Comparison of ENCODE assay signal across 21 cellular contexts in genomic region chr22:17792289-17792688, GRCh38. TPM values are rescaled to one million over a fixed set of nuclear protein-coding genes. Genes with fewer than 3 reads are reported as not detected.
A peak's percentile ranks its signal among the peaks of the same experiment; 100 is the strongest.
DNase-seq lines count a peak whose midpoint lies in the region; ATAC-seq and TF ChIP-seq lines count a peak whose summit lies in the region.
"Had no signal": no experiment of that assay in that cellular context is flagged by ENCODE, and none has a peak within 500 bp of the region (broad histone marks: within the 10 kb centered on the region; RNA-seq: fewer than 3 reads in every experiment).

No MANE protein-coding gene starts in this region.

- no peak for TF ChIP-seq POLR2A in Peyer's patch (IDR thresholded peaks at IDR 0.05)

- no peaks in the 10 kb centered on the region for H3K27me3 ChIP-seq in DND-41 (ENCODE audit: insufficient read depth, low read length, poor library complexity)
- H3K27me3 ChIP-seq in OCI-LY3 (ENCODE audit: low read depth, low read length) = no peaks in the 10 kb centered on the region
- no peaks in the 10 kb centered on the region for H3K27me3 ChIP-seq in kidney epithelial cell (ENCODE audit: control insufficient read depth, insufficient read depth, low read length)
- H3K27me3 ChIP-seq in Peyer's patch = no peaks in the 10 kb centered on the region
- H3K27me3 ChIP-seq: breast epithelium, heart left ventricle, MG63, thyroid gland had no signal

- H3K9ac ChIP-seq in DND-41 (ENCODE audit: low read depth, low read length) = no peak overlapping the region
- peak overlapping the region; percentile 30; the same call in 1 of the 2 replicates for H3K9ac ChIP-seq in OCI-LY3 (ENCODE audit: low read length)

- H2AFZ ChIP-seq in DND-41 (ENCODE audit: low read depth, low read length) = no peak overlapping the region
- no peak overlapping the region for H2AFZ ChIP-seq in OCI-LY3 (ENCODE audit: low read depth, low read length)

- H4K20me1 ChIP-seq in DND-41 (ENCODE audit: insufficient read depth, low read length) (0 out of 2 replicates have a peak, but pooled peaks cover 7% of the 10 kb centered on the region), OCI-LY3 (ENCODE audit: insufficient read depth, low read length) (no peaks in the 10 kb centered on the region)

- H3K27ac ChIP-seq in DND-41 (ENCODE audit: low read length) = peak overlapping the region; percentile 26
- peak overlapping the region; percentile 33 for H3K27ac ChIP-seq in OCI-LY3 (ENCODE audit: low read length)
- no peak overlapping the region for H3K27ac ChIP-seq in Peyer's patch
- H3K27ac ChIP-seq: breast epithelium, heart left ventricle, thyroid gland had no signal

- H3K4me2 ChIP-seq in DND-41 (ENCODE audit: insufficient read depth, low read length) (no peak overlapping the region), OCI-LY3 (ENCODE audit: low read length) (no peak overlapping the region)

- no peaks in the 10 kb centered on the region for H3K4me1 ChIP-seq in DND-41 (ENCODE audit: insufficient read depth, low read length)
- peaks cover 50% of the 10 kb centered on the region for H3K4me1 ChIP-seq in OCI-LY3 (ENCODE audit: low read length)
- peaks cover under 1 to 9% (median 3%) of the 10 kb centered on the region in 4 donors for H3K4me1 ChIP-seq in Peyer's patch
- H3K4me1 ChIP-seq: thyroid gland had no signal

- ATAC-seq in DND-41 (ENCODE audit: insufficient read depth, low read depth) (no peak), GM18520 (IDR thresholded peaks at IDR 0.05; ENCODE audit: unreplicated experiment) (no peak)
- ATAC-seq: heart left ventricle; natural killer cell treated with Interleukin-12 subunit alpha and Interleukin-12 subunit beta and Interleukin-15 and Interleukin-18, amount 100 ng/mL, for 72 hours; stimulated activated effector memory CD8-positive, alpha-beta T cell treated with anti-CD3 and anti-CD28 coated beads, Interleukin-12 subunit alpha, Interleukin-12 subunit beta, amount 100 ng/mL, for 72 hours had no signal

- H3K9me3 ChIP-seq in DND-41 (ENCODE audit: insufficient read depth, low read length, severe bottlenecking) (no peaks in the 10 kb centered on the region), OCI-LY3 (ENCODE audit: insufficient read depth, low read length) (no peaks in the 10 kb centered on the region), Peyer's patch (no peaks in the 10 kb centered on the region)
- H3K9me3 ChIP-seq: breast epithelium, heart left ventricle, MG63, thyroid gland had no signal

- H3K79me2 ChIP-seq in DND-41 (ENCODE audit: insufficient read depth, low read length) (no peaks in the 10 kb centered on the region), OCI-LY3 (ENCODE audit: low read length) (peaks cover 14% of the 10 kb centered on the region)

- H3K4me3 ChIP-seq in DND-41 (ENCODE audit: low read depth in 1 of 2, low read length in 2 of 2) (no peak overlapping the region), OCI-LY3 (ENCODE audit: low read length) (no peak overlapping the region), kidney epithelial cell (ENCODE audit: low read depth, low read length) (no peak overlapping the region), Peyer's patch (no peak overlapping the region)
- H3K4me3 ChIP-seq: breast epithelium, heart left ventricle, MG63, thyroid gland had no signal

- H3K36me3 ChIP-seq in DND-41 (ENCODE audit: insufficient read depth, low read length) (peaks cover 33% of the 10 kb centered on the region), OCI-LY3 (replicated peaks; ENCODE audit: low read depth, low read length) (peaks cover 55% of the 10 kb centered on the region), kidney epithelial cell (ENCODE audit: control insufficient read depth, insufficient read depth, low read length) (peaks cover 2% of the 10 kb centered on the region), Peyer's patch (peaks cover 0 to 28% (median 0%) of the 10 kb centered on the region in 3 donors)
- H3K36me3 ChIP-seq: breast epithelium had no signal

- TF ChIP-seq CTCF in DND-41 (IDR thresholded peaks at IDR 0.05; ENCODE audit: borderline replicate concordance, extremely low read depth, low read length, poor library complexity, severe bottlenecking) (no peak), GM12874 (IDR thresholded peaks at IDR 0.05; ENCODE audit: insufficient read depth, low read depth, low read length) (peak; percentile 29; the same call in 1 of the 2 replicates), OCI-LY3 (IDR thresholded peaks at IDR 0.05; ENCODE audit: low read depth, low read length) (peak; percentile 76), kidney epithelial cell (IDR thresholded peaks at IDR 0.05; ENCODE audit: insufficient read depth, low read length, poor library complexity, severe bottlenecking) (peak; percentile 5), Peyer's patch (IDR thresholded peaks at IDR 0.05) (no peak)

- DNase-seq in DND-41 (no peak), kidney epithelial cell (ENCODE audit: low read depth) (no peak), Peyer's patch (no peak), RKO (ENCODE audit: low spot score) (no peak)
- no peak for DNase-seq in activated effector memory CD4-positive, alpha-beta T cell treated with Interleukin-2 at 50 U/mL for 16 hours
- DNase-seq: activated CD4-positive, alpha-beta T cell treated with anti-CD3 and anti-CD28 coated beads, Interleukin-2, amount 50 U/mL, for 4 hours; activated naive CD8-positive, alpha-beta T cell treated with anti-CD3 and anti-CD28 coated beads for 36 hours; activated T-cell treated with anti-CD3 and anti-CD28 coated beads, Interleukin-2, amount 50 U/mL, for 48 hours; AML-193; heart left ventricle; islet precursor cell; MG63; NCI-H187 treated with DMSO at 0.1 percent for 48 hours; stimulated activated CD4-positive, alpha-beta T cell treated with anti-CD3 and anti-CD28 coated beads, Interleukin-12 subunit alpha, Interleukin-12 subunit beta, amount 100 ng/mL, for 4 hours; thyroid gland had no signal

RNA-seq across cellular contexts. Expression of gene BID, which starts 18.0 kb away (rescaled TPM):
- total RNA-seq in kidney epithelial cell = 41.5 and 67.8 TPM in 2 replicates
- total RNA-seq in Peyer's patch = 10 to 100 TPM; 16.5 to 35.1 (median 27.5) TPM

Comparison
In these comparisons a context has a peak if more than half of its experiments do, and no peak if none do; other contexts are left out.
1. H3K27ac ChIP-seq: peak in DND-41 (single experiment) and OCI-LY3 (single experiment); none in Peyer's patch (0 of 4).
2. CTCF ChIP-seq: peak in GM12874 (single experiment), OCI-LY3 (single experiment) and kidney epithelial cell (single experiment); none in DND-41 (single experiment) and Peyer's patch (0 of 6).